In the genomic region with DNA sequence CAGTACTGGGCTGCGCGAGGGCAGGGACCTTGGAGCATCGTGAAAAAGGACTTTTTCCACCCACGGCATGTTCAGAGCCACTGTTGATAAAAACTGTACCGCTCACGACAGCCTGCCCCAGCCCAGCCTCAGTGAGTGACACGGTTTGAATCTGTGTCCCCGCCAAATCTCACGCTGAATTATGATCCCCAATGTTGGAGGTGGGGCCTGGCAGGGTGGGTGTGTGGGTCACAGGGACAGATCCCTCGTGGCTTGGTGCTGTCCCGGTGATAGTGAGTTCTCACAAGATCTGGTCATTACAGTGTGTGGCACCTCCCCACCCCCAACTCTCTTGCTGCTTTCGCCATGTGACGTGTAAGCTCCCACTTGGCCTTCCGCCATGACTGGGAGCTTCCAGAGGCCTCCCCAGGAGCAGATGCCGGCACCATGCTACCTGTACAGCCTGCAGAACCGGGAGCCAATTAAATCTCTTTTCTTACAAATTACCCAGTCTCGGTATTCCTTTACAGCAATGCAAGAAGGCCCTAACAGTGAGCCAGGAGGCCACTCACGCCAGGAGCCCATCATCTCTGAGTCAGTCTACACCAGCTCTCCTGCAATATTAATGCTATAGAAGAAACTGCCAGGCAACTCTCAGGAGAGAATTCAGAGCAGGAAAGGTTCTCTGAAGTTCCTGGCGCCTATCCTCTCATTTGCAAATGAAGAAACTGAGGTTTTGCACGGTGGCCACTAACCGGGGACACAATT, we compare ENCODE assay signal across 9 cellular contexts. TPM values are rescaled to one million over a fixed set of nuclear protein-coding genes. Genes with fewer than 3 reads are reported as not detected.
A peak's percentile ranks its signal among the peaks of the same experiment; 100 is the strongest.
DNase-seq lines count a peak whose midpoint lies in the region; ATAC-seq and TF ChIP-seq lines count a peak whose summit lies in the region.
"Had no signal": no experiment of that assay in that cellular context is flagged by ENCODE, and none has a peak within 500 bp of the region (broad histone marks: within the 10 kb centered on the region; RNA-seq: fewer than 3 reads in every experiment).

No MANE protein-coding gene starts in this region.

- H4K8ac ChIP-seq in mesendoderm (ENCODE audit: low read depth, low read length) = no peak overlapping the region

- CTCF ChIA-PET in AG04449 (lab: Yijun Ruan, JAX) = interaction anchor here (1.0 to 1.2 kb wide), 2 partner anchors 14 to 104 kb away, joined by 3 read pairs; no protein-coding TSS in a partner anchor

- H3K36me3 Mint-ChIP-seq in brain = peaks cover 12% of the 10 kb centered on the region

- peak overlapping the region; percentile 93 for H3K56ac ChIP-seq in mesendoderm (ENCODE audit: low read length)

- peak overlapping the region; percentile 79 to 90 (median 86) for H3K4me3 Mint-ChIP-seq in brain

- no peaks in the 10 kb centered on the region for H3K27me3 ChIP-seq in HUES64 (ENCODE audit: insufficient read depth, low read length)
- no peaks in the 10 kb centered on the region for H3K27me3 ChIP-seq in mesendoderm (ENCODE audit: insufficient read depth, low read length, poor library complexity)

- peaks cover 6% of the 10 kb centered on the region for H3K27me3 Mint-ChIP-seq in brain

- peaks cover 22% of the 10 kb centered on the region for H3K79me2 ChIP-seq in mesendoderm (ENCODE audit: control insufficient read depth, insufficient read depth, low read length)

- H3K9me3 ChIP-seq in HUES64 (ENCODE audit: insufficient read depth, low read depth, low read length) = peaks cover 13% of the 10 kb centered on the region; the same call in 1 of the 2 replicates

- H2BK5ac ChIP-seq in mesendoderm (ENCODE audit: low read length) = no peak overlapping the region

- H3K4me2 ChIP-seq in mesendoderm (ENCODE audit: low read length) = no peak overlapping the region

- ATAC-seq in GM21526 (IDR thresholded peaks at IDR 0.05; ENCODE audit: low FRiP score, unreplicated experiment) = no peak
- ATAC-seq in GM19351 (IDR thresholded peaks at IDR 0.05; ENCODE audit: unreplicated experiment) = no peak

- H3K18ac ChIP-seq in mesendoderm (ENCODE audit: low read length) = no peak overlapping the region

- TF ChIP-seq CTCF in AG04449 (IDR thresholded peaks at IDR 0.05; ENCODE audit: insufficient read depth, low read length, missing control alignments) (no peak), brain (conservative IDR thresholded peaks at IDR 0.05) (no peak)

- no peak overlapping the region for H2BK15ac ChIP-seq in mesendoderm (replicated peaks; ENCODE audit: low read depth)

- H2AK5ac ChIP-seq in mesendoderm (ENCODE audit: low read length) = no peak overlapping the region

- H3K36me3 ChIP-seq in HUES64 (ENCODE audit: insufficient read depth, low read length) = peaks cover 4% of the 10 kb centered on the region; the same call in 1 of the 2 replicates
- H3K36me3 ChIP-seq in mesendoderm (ENCODE audit: control insufficient read depth, insufficient read depth, low read length) = no peaks in the 10 kb centered on the region

- 87% methylated on average over 21 of the region's 21 CpGs for WGBS in HUES64
- WGBS in mesendoderm (ENCODE audit: extremely low coverage, insufficient coverage, low lambda C conversion rate) = no CpG with 5 or more reads among the region's 21 CpGs

- POLR2A ChIA-PET in AG04449 (lab: Yijun Ruan, JAX) = no interaction called here

- H3K4me1 Mint-ChIP-seq in brain = peaks cover 61% of the 10 kb centered on the region

- DNase-seq in AG04449 (ENCODE audit: low read depth, low spot score) (no peak), mesendoderm (no peak), NCI-H2029 treated with DMSO at 0.1 percent for 48 hours (lab: John Stamatoyannopoulos, UW) (no peak)
- DNase-seq in effector CD8-positive, alpha-beta T cell (lab: John Stamatoyannopoulos, UW) = no peak
- DNase-seq: amygdala had no signal

- no peak overlapping the region for H2BK120ac ChIP-seq in mesendoderm (ENCODE audit: low read depth, low read length)

- H4K5ac ChIP-seq in mesendoderm (ENCODE audit: low read length) = no peak overlapping the region

- H3K9ac ChIP-seq in HUES64 (ENCODE audit: low read depth, low read length) (no peak overlapping the region), mesendoderm (ENCODE audit: low read length) (peak overlapping the region; percentile 51)

- H3K27ac Mint-ChIP-seq in brain = peak overlapping the region; percentile 61 to 89 (median 87)

- no peak overlapping the region for H3K27ac ChIP-seq in HUES64 (ENCODE audit: low read depth, low read length)
- no peak overlapping the region for H3K27ac ChIP-seq in mesendoderm (ENCODE audit: low read depth, low read length)

- H3K4me1 ChIP-seq in HUES64 (ENCODE audit: insufficient read depth, low read length) = peaks cover 5% of the 10 kb centered on the region; the same call in 1 of the 2 replicates
- no peaks in the 10 kb centered on the region for H3K4me1 ChIP-seq in mesendoderm (ENCODE audit: control insufficient read depth, low read depth, low read length)

- peaks cover 18% of the 10 kb centered on the region for H3K79me1 ChIP-seq in mesendoderm (ENCODE audit: low read length)

- H3K4me3 ChIP-seq in AG04449 (ENCODE audit: low read depth, low read length) (peak overlapping the region; percentile 70), HUES64 (ENCODE audit: low read length) (peak overlapping the region; percentile 64), mesendoderm (ENCODE audit: low read length) (no peak overlapping the region)

- peaks cover 12 to 24% (median 20%) of the 10 kb centered on the region in 5 experiments for H3K9me3 Mint-ChIP-seq in brain

- H3K4ac ChIP-seq in mesendoderm (ENCODE audit: low read depth, low read length) = no peak overlapping the region

- no peak overlapping the region for H3K23ac ChIP-seq in mesendoderm (ENCODE audit: low read length)

RNA-seq across cellular contexts. Expression of gene TOLLIP, which starts 1.3 kb away (rescaled TPM):
- 15.2 TPM for polyA plus RNA-seq in HUES64 (2013, experiment 1 of 2)
- 16.4 TPM for polyA plus RNA-seq in HUES64 (2013, experiment 2 of 2)
- polyA plus RNA-seq in brain (ENCODE audit: insufficient read depth, low read depth, low replicate concordance) = 58.5 TPM
- 11.2 TPM for polyA plus RNA-seq in mesendoderm (2013, experiment 1 of 2)
- polyA plus RNA-seq in mesendoderm (2013, experiment 2 of 2) = 10.9 TPM
